Comparison of ENCODE assay signal across 10 cellular contexts in the genomic region with DNA sequence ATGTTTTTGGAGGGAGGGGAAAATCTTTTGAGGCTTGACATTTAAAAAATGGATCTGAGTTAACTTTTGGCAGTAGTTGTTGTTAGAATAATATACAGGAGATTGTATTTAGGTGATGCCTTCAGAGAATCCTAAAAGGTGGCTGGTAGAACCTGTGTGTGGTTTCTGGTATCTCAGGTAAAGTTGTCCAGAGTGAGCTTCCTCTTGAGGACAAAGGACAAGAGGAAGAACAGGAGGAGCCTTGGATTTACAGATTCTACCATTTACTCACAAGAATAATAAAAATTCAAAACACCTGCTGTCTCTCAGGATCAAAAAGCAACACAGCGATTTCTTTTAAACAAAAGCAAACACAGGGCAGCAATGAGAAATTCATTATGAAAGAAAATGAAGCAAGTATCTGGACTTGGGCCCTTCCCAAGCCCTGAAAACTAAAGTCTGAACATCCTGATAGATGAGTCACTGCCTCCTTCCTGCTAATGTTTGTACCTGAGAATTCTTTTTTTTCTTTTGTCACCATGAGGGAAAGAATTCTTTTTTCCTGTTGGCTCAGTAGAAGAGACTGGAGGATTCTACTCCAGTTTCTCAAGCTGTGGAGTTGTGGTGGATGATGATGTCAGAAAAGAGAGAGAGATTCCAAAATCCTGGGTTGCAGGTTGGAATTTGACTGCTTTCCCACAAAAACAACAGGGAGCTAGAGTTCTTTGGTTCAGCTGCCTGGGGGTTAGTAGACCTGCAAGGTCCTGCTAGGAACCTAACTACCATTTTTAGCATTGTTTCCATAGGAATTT. TPM values are rescaled to one million over a fixed set of nuclear protein-coding genes. Genes with fewer than 3 reads are reported as not detected.
DNase-seq lines count a peak whose midpoint lies in the region; ATAC-seq, FAIRE-seq and TF ChIP-seq lines count a peak whose summit lies in the region.
"Had no signal": no experiment of that assay in that cellular context is flagged by ENCODE, and none has a peak within 500 bp of the region (broad histone marks: within the 10 kb centered on the region; RNA-seq: fewer than 3 reads in every experiment).

No MANE protein-coding gene starts in this region.

- ATAC-seq in GM21528 (IDR thresholded peaks at IDR 0.05; ENCODE audit: low FRiP score, unreplicated experiment) (no peak), GM21825 (IDR thresholded peaks at IDR 0.05; ENCODE audit: unreplicated experiment) (no peak), HG02759 (IDR thresholded peaks at IDR 0.05; ENCODE audit: unreplicated experiment) (no peak)

- DNase-seq in DMS53 (lab: John Stamatoyannopoulos, UW), result peak; percentile 47
- no peak for DNase-seq in DMS53 treated with DMSO at 0.1 percent for 48 hours (lab: John Stamatoyannopoulos, UW; ENCODE audit: unreplicated experiment)
- peak; percentile 81 for DNase-seq in bronchial epithelial cell (ENCODE audit: low read depth)
- DNase-seq in iris pigment epithelial cell (ENCODE audit: low read depth), result peak; percentile 85
- no peak for DNase-seq in thyroid gland
- DNase-seq: activated T-cell treated with anti-CD3 and anti-CD28 coated beads, Interleukin-2, amount 50 U/mL, for 1 hour had no signal

- peaks cover 0 to 5% of the 10 kb centered on the region in 2 donors for H3K4me1 ChIP-seq in thyroid gland

- H3K9me3 ChIP-seq in thyroid gland, result no peaks in the 10 kb centered on the region

- TF ChIP-seq CTCF in bronchial epithelial cell (IDR thresholded peaks at IDR 0.05; ENCODE audit: insufficient read depth, low read length, severe bottlenecking) (no peak), thyroid gland (IDR thresholded peaks at IDR 0.05) (no peak)

- FAIRE-seq in bronchial epithelial cell (lab: Jason Lieb, UNC), result no peak

- 73 to 78% methylated on average over 1 of the region's 1 CpG for WGBS in thyroid gland, 2 donors

- H3K4me3 ChIP-seq in bronchial epithelial cell (ENCODE audit: low read depth, low read length), result no peak overlapping the region
- H3K4me3 ChIP-seq in thyroid gland (replicated peaks in 1 of 3), result no peak overlapping the region

- no peaks in the 10 kb centered on the region for H3K36me3 ChIP-seq in bronchial epithelial cell (ENCODE audit: control insufficient read depth, insufficient read depth, low read length)
- no peaks in the 10 kb centered on the region for H3K36me3 ChIP-seq in thyroid gland

- H3K27me3 ChIP-seq in bronchial epithelial cell (ENCODE audit: control insufficient read depth, insufficient read depth, low read length), result no peaks in the 10 kb centered on the region
- no peaks in the 10 kb centered on the region for H3K27me3 ChIP-seq in thyroid gland

- H3K27ac ChIP-seq in thyroid gland, result peak overlapping the region in 2 of 3 donors; percentile 0 to 24
- H3K27ac ChIP-seq: 22Rv1 had no signal

- intact Hi-C loops in thyroid gland (cut with DNase I), result no loop called here

- no peak for TF ChIP-seq POLR2A in thyroid gland (IDR thresholded peaks at IDR 0.05)

RNA-seq across cellular contexts. Expression of a gene that starts 31.5 kb away (rescaled TPM):
- total RNA-seq in bronchial epithelial cell (34.4 and 37.6 TPM in 2 replicates), thyroid gland (100 to 1,000 TPM in 1 of 4 donors, 10 to 100 TPM in 3; 60.2 to 109 (median 79.7) TPM)

Comparison
In these comparisons a context has a peak if more than half of its experiments do, and no peak if none do; other contexts are left out.
1. DNase-seq: peak in DMS53 (single experiment), bronchial epithelial cell (single experiment) and iris pigment epithelial cell (single experiment); none in DMS53 treated with DMSO at 0.1 percent for 48 hours (single experiment) and thyroid gland (0 of 2).